8 cellular contexts compared by ENCODE assay signal in the genomic region with DNA sequence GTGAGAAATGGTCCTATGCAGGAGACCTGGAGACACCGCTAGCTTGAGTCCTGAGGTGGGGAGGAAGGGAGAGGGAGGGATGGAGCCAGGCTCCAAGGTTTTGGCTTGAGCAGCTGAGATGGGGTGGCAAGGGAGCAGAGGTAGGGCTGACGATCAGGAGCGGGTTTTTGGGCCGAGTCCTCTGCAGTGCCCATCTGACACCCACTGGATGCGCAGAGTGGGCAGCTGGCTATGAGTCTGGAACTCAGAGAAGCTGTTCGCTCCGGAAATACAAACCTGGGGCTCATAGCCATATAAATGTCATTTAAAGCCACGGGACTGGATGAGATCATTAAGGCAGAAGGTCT. TPM values are rescaled to one million over a fixed set of nuclear protein-coding genes. Genes with fewer than 3 reads are reported as not detected.
DNase-seq lines count a peak whose midpoint lies in the region; ATAC-seq and TF ChIP-seq lines count a peak whose summit lies in the region.

No MANE protein-coding gene starts in this region.

- H3K4me3 Mint-ChIP-seq in CD8-positive, alpha-beta memory T cell, result peak overlapping the region; percentile 78 to 94 (median 86)
- H3K4me3 Mint-ChIP-seq in endothelial cell (ENCODE audit: unreplicated experiment), result peak overlapping the region; percentile 82

- H3K4me1 ChIP-seq in CD8-positive, alpha-beta memory T cell (ENCODE audit: insufficient read depth, low read length), result peaks cover 29% of the 10 kb centered on the region
- H3K4me1 ChIP-seq in OCI-LY1 (ENCODE audit: insufficient read depth, low read length, severe bottlenecking) (peaks cover 27% of the 10 kb centered on the region), osteoblast (ENCODE audit: insufficient read depth, low read length) (peaks cover 37% of the 10 kb centered on the region)

- H3K9me2 ChIP-seq in OCI-LY1 (ENCODE audit: low read depth, low read length), result no peaks in the 10 kb centered on the region

- peak overlapping the region; percentile 84 for H3K4me2 ChIP-seq in OCI-LY1 (ENCODE audit: low read length)
- peak overlapping the region; percentile 90 for H3K4me2 ChIP-seq in osteoblast (ENCODE audit: insufficient read depth, low read length)

- no peaks in the 10 kb centered on the region for H3F3A ChIP-seq in OCI-LY1 (ENCODE audit: insufficient read depth, low read length)

- H4K20me1 ChIP-seq in OCI-LY1 (ENCODE audit: insufficient read depth, low read length), result no peaks in the 10 kb centered on the region
- peaks cover 27% of the 10 kb centered on the region for H4K20me1 ChIP-seq in osteoblast (ENCODE audit: insufficient read depth, low read length)

- no peaks in the 10 kb centered on the region for H3K36me3 ChIP-seq in CD8-positive, alpha-beta memory T cell (ENCODE audit: insufficient read depth, low read length)
- H3K36me3 ChIP-seq in OCI-LY1 (ENCODE audit: insufficient read depth, low read length), result no peaks in the 10 kb centered on the region
- H3K36me3 ChIP-seq in osteoblast (ENCODE audit: insufficient read depth, low read length), result no peaks in the 10 kb centered on the region

- POLR2A ChIA-PET in CD8-positive, alpha-beta memory T cell (lab: Charles Lee), result interaction anchor here (0.5 to 3.6 kb wide), 9 partner anchors 10 to 1119 kb away, joined by 3 to 29 read pairs (median 4); partner anchors contain the start of gene PLA2G6

- H3K9me3 Mint-ChIP-seq in CD8-positive, alpha-beta memory T cell, result no peaks in the 10 kb centered on the region
- H3K9me3 Mint-ChIP-seq in endothelial cell (ENCODE audit: unreplicated experiment), result no peaks in the 10 kb centered on the region

- intact Hi-C loops in sciatic nerve (cut with DNase I), result no loop called here

- H3K9ac ChIP-seq in OCI-LY1 (ENCODE audit: low read length), result peak overlapping the region; percentile 57

- peaks cover 0 to 4% (median 0%) of the 10 kb centered on the region in 3 donors for H3K36me3 Mint-ChIP-seq in CD8-positive, alpha-beta memory T cell
- no peaks in the 10 kb centered on the region for H3K36me3 Mint-ChIP-seq in endothelial cell (ENCODE audit: low read depth, unreplicated experiment)

- H3K9me3 ChIP-seq in CD8-positive, alpha-beta memory T cell (ENCODE audit: low read length), result no peaks in the 10 kb centered on the region
- H3K9me3 ChIP-seq in OCI-LY1 (ENCODE audit: low read length) (no peaks in the 10 kb centered on the region), osteoblast (ENCODE audit: low read depth, low read length) (no peaks in the 10 kb centered on the region)

- H3K27ac ChIP-seq in CD8-positive, alpha-beta memory T cell (ENCODE audit: low read depth, low read length), result peak overlapping the region; percentile 92
- H3K27ac ChIP-seq in OCI-LY1 (ENCODE audit: low read depth, low read length, poor library complexity, severe bottlenecking), result peak overlapping the region; percentile 27
- peak overlapping the region; percentile 64 for H3K27ac ChIP-seq in osteoblast (ENCODE audit: low read depth, low read length)

- H3K27me3 ChIP-seq in CD8-positive, alpha-beta memory T cell (ENCODE audit: insufficient read depth, low read length, poor library complexity, severe bottlenecking), result no peaks in the 10 kb centered on the region
- no peaks in the 10 kb centered on the region for H3K27me3 ChIP-seq in OCI-LY1 (ENCODE audit: insufficient read depth, low read length)
- no peaks in the 10 kb centered on the region for H3K27me3 ChIP-seq in osteoblast (ENCODE audit: insufficient read depth, low read length)

- peak overlapping the region; percentile 52; the same call in 1 of the 2 replicates for H2AFZ ChIP-seq in OCI-LY1 (ENCODE audit: low read length)
- H2AFZ ChIP-seq in osteoblast (ENCODE audit: low read length), result peak overlapping the region; percentile 94

- peak overlapping the region; percentile 61 for H3K4me3 ChIP-seq in CD8-positive, alpha-beta memory T cell (ENCODE audit: low read length)
- peak overlapping the region; percentile 78 for H3K4me3 ChIP-seq in OCI-LY1 (ENCODE audit: low read depth, low read length, poor library complexity, severe bottlenecking)
- peak overlapping the region; percentile 68 for H3K4me3 ChIP-seq in osteoblast (ENCODE audit: insufficient read depth, low read length)

- H3K79me2 ChIP-seq in OCI-LY1 (ENCODE audit: insufficient read depth, low read length) (no peaks in the 10 kb centered on the region), osteoblast (ENCODE audit: insufficient read depth, low read length) (peaks cover 39% of the 10 kb centered on the region)

- H3K27ac Mint-ChIP-seq in CD8-positive, alpha-beta memory T cell, result peak overlapping the region; percentile 94 to 100 (median 99)
- H3K27ac Mint-ChIP-seq in endothelial cell (ENCODE audit: unreplicated experiment), result peak overlapping the region; percentile 43

- peaks cover 33 to 37% (median 34%) of the 10 kb centered on the region in 3 donors for H3K4me1 Mint-ChIP-seq in CD8-positive, alpha-beta memory T cell
- peaks cover 23% of the 10 kb centered on the region for H3K4me1 Mint-ChIP-seq in endothelial cell (ENCODE audit: unreplicated experiment)

- no peak for ATAC-seq in GM21528 (IDR thresholded peaks at IDR 0.05; ENCODE audit: low FRiP score, unreplicated experiment)
- ATAC-seq in sciatic nerve, result no peak

- DNase-seq in CD8-positive, alpha-beta memory T cell, result no peak
- DNase-seq in endothelial cell (ENCODE audit: low spot score) (no peak), osteoblast (ENCODE audit: insufficient read length, low spot score, missing footprints) (no peak), NCI-H1048 (lab: John Stamatoyannopoulos, UW) (no peak), NCI-H2107 treated with DMSO at 0.1 percent for 48 hours (lab: John Stamatoyannopoulos, UW; ENCODE audit: unreplicated experiment) (no peak), sciatic nerve (ENCODE audit: low spot score) (no peak)

- CTCF ChIA-PET in CD8-positive, alpha-beta memory T cell (lab: Charles Lee), result interaction anchor here (2.3 to 2.6 kb wide), 2 partner anchors 13 to 20 kb away, joined by 9 to 10 read pairs; partner anchors contain the start of gene PLA2G6

- H3K27me3 Mint-ChIP-seq in CD8-positive, alpha-beta memory T cell, result no peaks in the 10 kb centered on the region
- H3K27me3 Mint-ChIP-seq in endothelial cell (ENCODE audit: unreplicated experiment), result peaks cover 15% of the 10 kb centered on the region

- TF ChIP-seq CTCF in OCI-LY1 (IDR thresholded peaks at IDR 0.05; ENCODE audit: low read length) (no peak), endothelial cell (IDR thresholded peaks at IDR 0.05; ENCODE audit: unreplicated experiment) (no peak), osteoblast (IDR thresholded peaks at IDR 0.05; ENCODE audit: extremely low read depth, low read depth, low read length) (no peak)

RNA-seq across cellular contexts. Expression of gene MAFF, which starts 0.5 kb away (rescaled TPM):
- 1 to 10 TPM; 7.4 to 7.8 TPM for total RNA-seq in CD8-positive, alpha-beta memory T cell
- 4.6 TPM for polyA plus RNA-seq in CD8-positive, alpha-beta memory T cell
- total RNA-seq in endothelial cell (ENCODE audit: unreplicated experiment) (3.5 TPM), osteoblast (16.5 and 22.4 TPM in 2 replicates), sciatic nerve (67.6 TPM)

RNA-seq across cellular contexts. Expression of gene PLA2G6, which starts 19.7 kb away (rescaled TPM):
- 10 to 100 TPM; 33.0 to 34.1 TPM for total RNA-seq in CD8-positive, alpha-beta memory T cell
- 5.6 TPM for polyA plus RNA-seq in CD8-positive, alpha-beta memory T cell
- total RNA-seq in endothelial cell (ENCODE audit: unreplicated experiment) (22.5 TPM), osteoblast (12.3 and 17.7 TPM in 2 replicates), sciatic nerve (53.7 TPM)

Comparison
In these comparisons a context has a peak if more than half of its experiments do, and no peak if none do; other contexts are left out.
1. H3K27ac ChIP-seq: peak in every context shown above with its lines; median percentile 92 in CD8-positive, alpha-beta memory T cell; 64 in osteoblast; 27 in OCI-LY1.